ENCODE assay signal across 10 cellular contexts in genomic region chr12:57840701-57841100, GRCh38. TPM values are rescaled to one million over a fixed set of nuclear protein-coding genes. Genes with fewer than 3 reads are reported as not detected.
DNase-seq lines count a peak whose midpoint lies in the region; ATAC-seq, FAIRE-seq and TF ChIP-seq lines count a peak whose summit lies in the region.
"Had no signal": no experiment of that assay in that cellular context is flagged by ENCODE, and none has a peak within 500 bp of the region (broad histone marks: within the 10 kb centered on the region; RNA-seq: fewer than 3 reads in every experiment).

No MANE protein-coding gene starts in this region.

- BruUV-seq in endothelial cell of umbilical vein (replicated peaks; lab: Mats Ljungman, UMichigan): no TSS peak

- H3K4me3 Mint-ChIP-seq in stimulated activated memory B cell treated with anti-CD40 and anti-IgM and Interleukin-4, amounts not matched to agents 10 μg/mL and 1 μg/mL and 100 μg/mL, for 72 hours: no peak overlapping the region

- TF ChIP-seq POLR2A in endothelial cell of umbilical vein (IDR thresholded peaks at IDR 0.05; ENCODE audit: low read depth, low read length): no peak

- FAIRE-seq in endothelial cell of umbilical vein (lab: Jason Lieb, UNC): peak; percentile 86

- H3K36me3 ChIP-seq in endothelial cell of umbilical vein (ENCODE audit: control insufficient read depth in 2 of 2, extremely low read depth in 1 of 2, insufficient read depth in 2 of 2, low read length in 2 of 2): no peaks in the 10 kb centered on the region

- no peak for TF ChIP-seq CTCF in endothelial cell of umbilical vein (IDR thresholded peaks at IDR 0.05; ENCODE audit: extremely low read depth in 1 of 2, insufficient read depth in 1 of 2, low read depth in 1 of 2, low read length in 2 of 2)

- no peak overlapping the region for H3K27ac ChIP-seq in endothelial cell of umbilical vein (ENCODE audit: insufficient read depth, low read depth, low read length)
- H3K27ac ChIP-seq: foreskin keratinocyte had no signal

- intact Hi-C loops in endothelial cell of umbilical vein (cut with micrococcal nuclease): no loop called here

- H3K36me3 Mint-ChIP-seq in stimulated activated memory B cell treated with anti-CD40 and anti-IgM and Interleukin-4, amounts not matched to agents 10 μg/mL and 1 μg/mL and 100 μg/mL, for 72 hours: no peaks in the 10 kb centered on the region

- H3K4me2 ChIP-seq in endothelial cell of umbilical vein (ENCODE audit: insufficient read depth, low read length): no peak overlapping the region

- no peak overlapping the region for H3K9ac ChIP-seq in endothelial cell of umbilical vein (replicated peaks; ENCODE audit: extremely low read depth, insufficient read depth, low read length)

- no peaks in the 10 kb centered on the region for H3K9me3 ChIP-seq in endothelial cell of umbilical vein (replicated peaks; ENCODE audit: control insufficient read depth, insufficient read depth, low read length)

- no peak overlapping the region for H2AFZ ChIP-seq in endothelial cell of umbilical vein (ENCODE audit: low read depth, low read length)

- no peak for ATAC-seq in stimulated activated memory B cell treated with anti-CD40 and anti-IgM and Interleukin-4, amounts not matched to agents 10 μg/mL and 1 μg/mL and 100 μg/mL, for 72 hours
- ATAC-seq in activated CD4-positive, CD25-positive, alpha-beta regulatory T cell treated with anti-CD3 and anti-CD28 coated beads, Interleukin-2, amount 50 U/mL, for 24 hours: no peak
- ATAC-seq: foreskin keratinocyte had no signal

- H3K79me2 ChIP-seq in endothelial cell of umbilical vein (ENCODE audit: control insufficient read depth, insufficient read depth, low read length): peaks cover 95% of the 10 kb centered on the region

- no peaks in the 10 kb centered on the region for H3K9me1 ChIP-seq in endothelial cell of umbilical vein (replicated peaks; ENCODE audit: control insufficient read depth, extremely low read depth, insufficient read depth, low read length)

- peaks cover 13% of the 10 kb centered on the region for H4K20me1 ChIP-seq in endothelial cell of umbilical vein (replicated peaks; ENCODE audit: control insufficient read depth, extremely low read depth, insufficient read depth, low read length)

- peaks cover 80% of the 10 kb centered on the region for H3K4me1 ChIP-seq in endothelial cell of umbilical vein (ENCODE audit: control insufficient read depth, extremely low read depth, insufficient read depth, low read length)

- POLR2A ChIA-PET in endothelial cell of umbilical vein (lab: Charles Lee): no interaction called here

- no peaks in the 10 kb centered on the region for H3K9me3 Mint-ChIP-seq in stimulated activated memory B cell treated with anti-CD40 and anti-IgM and Interleukin-4, amounts not matched to agents 10 μg/mL and 1 μg/mL and 100 μg/mL, for 72 hours

- H3K4me3 ChIP-seq in endothelial cell of umbilical vein (replicated peaks in 1 of 3; ENCODE audit: insufficient read depth in 1 of 3, low read depth in 1 of 3, low read length in 3 of 3): no peak overlapping the region

- peak overlapping the region; percentile 63 for H3K27ac Mint-ChIP-seq in stimulated activated memory B cell treated with anti-CD40 and anti-IgM and Interleukin-4, amounts not matched to agents 10 μg/mL and 1 μg/mL and 100 μg/mL, for 72 hours

- DNase-seq in NCI-H2081 (lab: John Stamatoyannopoulos, UW): peak; percentile 14 to 70
- no peak for DNase-seq in NCI-H2081 treated with DMSO at 0.1 percent for 48 hours (lab: John Stamatoyannopoulos, UW)
- peak; percentile 41 for DNase-seq in OCI-M1 (lab: John Stamatoyannopoulos, UW)
- DNase-seq in endothelial cell of umbilical vein (ENCODE audit: low read depth, low spot score): peak; percentile 43
- DNase-seq in amniotic stem cell (lab: John Stamatoyannopoulos, UW): no peak
- DNase-seq in hepatic stellate cell (ENCODE audit: low spot score): no peak
- DNase-seq: ACHN had no signal

- CTCF ChIA-PET in endothelial cell of umbilical vein (lab: Charles Lee): interaction anchor here (1.2 kb wide), 1 partner anchor 56 kb away, joined by 6 read pairs; no protein-coding TSS in a partner anchor

- H3K27me3 ChIP-seq in endothelial cell of umbilical vein (ENCODE audit: control insufficient read depth in 2 of 2, insufficient read depth in 2 of 2, low read length in 2 of 2): no peaks in the 10 kb centered on the region
- H3K27me3 ChIP-seq: foreskin keratinocyte had no signal

- dilution Hi-C loops in endothelial cell of umbilical vein (cut with MboI; ENCODE audit: extremely low pct_ligation_motif_present, low sequenced_read_pairs): no loop called here

- H3K27me3 Mint-ChIP-seq in stimulated activated memory B cell treated with anti-CD40 and anti-IgM and Interleukin-4, amounts not matched to agents 10 μg/mL and 1 μg/mL and 100 μg/mL, for 72 hours: no peaks in the 10 kb centered on the region

- H3K4me1 Mint-ChIP-seq in stimulated activated memory B cell treated with anti-CD40 and anti-IgM and Interleukin-4, amounts not matched to agents 10 μg/mL and 1 μg/mL and 100 μg/mL, for 72 hours: peaks cover 90% of the 10 kb centered on the region

TF ChIP-seq in endothelial cell of umbilical vein, 7 proteins besides CTCF, POLR2A, EP300 and RAD21:
- no peak for TF ChIP-seq EZH2 (IDR thresholded peaks at IDR 0.05; ENCODE audit: borderline replicate concordance, low read depth, low read length, severe bottlenecking)
- TF ChIP-seq, protein P1, sequence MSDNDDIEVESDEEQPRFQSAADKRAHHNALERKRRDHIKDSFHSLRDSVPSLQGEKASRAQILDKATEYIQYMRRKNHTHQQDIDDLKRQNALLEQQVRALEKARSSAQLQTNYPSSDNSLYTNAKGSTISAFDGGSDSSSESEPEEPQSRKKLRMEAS (IDR thresholded peaks at IDR 0.05; ENCODE audit: insufficient read depth, insufficient read length): no peak
- TF ChIP-seq JUN (IDR thresholded peaks at IDR 0.05; ENCODE audit: borderline replicate concordance, insufficient read depth, insufficient read length, low read depth): no peak
- TF ChIP-seq GATA2 (IDR thresholded peaks at IDR 0.05; ENCODE audit: insufficient read depth, insufficient read length, low read depth, low read length): no peak
- TF ChIP-seq POLR2AphosphoS5 (IDR thresholded peaks at IDR 0.05; ENCODE audit: insufficient read depth, low read depth, low read length): no peak
- TF ChIP-seq FOS (IDR thresholded peaks at IDR 0.05; ENCODE audit: borderline replicate concordance, insufficient read depth, low read length): no peak
- no peak for TF ChIP-seq MYC (IDR thresholded peaks at IDR 0.05; ENCODE audit: low read depth, low read length)

RNA-seq across cellular contexts. Expression of gene CTDSP2, which starts 5.8 kb away (rescaled TPM):
- 128 and 142 TPM in 2 replicates for total RNA-seq in endothelial cell of umbilical vein
- polyA plus RNA-seq in endothelial cell of umbilical vein: 120 and 146 TPM in 2 replicates
- 159 and 167 TPM in 2 replicates for polyA plus RNA-seq in endothelial cell of umbilical vein (2011; cell fraction: cytosol; rRNA removed)
- polyA plus RNA-seq in endothelial cell of umbilical vein (2011; cell fraction: nucleus; rRNA removed): 177 and 178 TPM in 2 replicates
- polyA plus RNA-seq in endothelial cell of umbilical vein (2012): 99.2 and 104 TPM in 2 replicates
- polyA minus RNA-seq in endothelial cell of umbilical vein: 215 and 262 TPM in 2 replicates
- polyA minus RNA-seq in endothelial cell of umbilical vein (2011; cell fraction: cytosol; rRNA and poly(A)+ RNA removed): 45.4 TPM
- 94.7 and 98.2 TPM in 2 replicates for polyA minus RNA-seq in endothelial cell of umbilical vein (2011; cell fraction: nucleus; rRNA and poly(A)+ RNA removed)

RNA-seq across cellular contexts. Expression of gene AVIL, which starts 22.2 kb away (rescaled TPM):
- total RNA-seq in endothelial cell of umbilical vein: 2.2 and 3.0 TPM in 2 replicates
- polyA plus RNA-seq in endothelial cell of umbilical vein: 1.0 and 1.1 TPM in 2 replicates
- 0.50 and 0.96 TPM in 2 replicates for polyA plus RNA-seq in endothelial cell of umbilical vein (2011; cell fraction: cytosol; rRNA removed)
- polyA plus RNA-seq in endothelial cell of umbilical vein (2011; cell fraction: nucleus; rRNA removed): 9.2 and 11.1 TPM in 2 replicates
- polyA plus RNA-seq in endothelial cell of umbilical vein (2012): 1.4 and 2.0 TPM in 2 replicates
- 2.4 and 3.1 TPM in 2 replicates for polyA minus RNA-seq in endothelial cell of umbilical vein
- not detected for polyA minus RNA-seq in endothelial cell of umbilical vein (2011; cell fraction: cytosol; rRNA and poly(A)+ RNA removed)
- 4.6 and 8.9 TPM in 2 replicates for polyA minus RNA-seq in endothelial cell of umbilical vein (2011; cell fraction: nucleus; rRNA and poly(A)+ RNA removed)

RNA-seq across cellular contexts. Expression of gene TSFM, which starts 58.1 kb away (rescaled TPM):
- 39.3 and 41.8 TPM in 2 replicates for total RNA-seq in endothelial cell of umbilical vein
- 13.2 and 16.5 TPM in 2 replicates for polyA plus RNA-seq in endothelial cell of umbilical vein
- polyA plus RNA-seq in endothelial cell of umbilical vein (2011; cell fraction: cytosol; rRNA removed): 19.1 and 20.8 TPM in 2 replicates
- polyA plus RNA-seq in endothelial cell of umbilical vein (2011; cell fraction: nucleus; rRNA removed): 11.5 and 11.9 TPM in 2 replicates
- 34.8 and 43.8 TPM in 2 replicates for polyA plus RNA-seq in endothelial cell of umbilical vein (2012)
- polyA minus RNA-seq in endothelial cell of umbilical vein: 7.5 and 8.4 TPM in 2 replicates
- polyA minus RNA-seq in endothelial cell of umbilical vein (2011; cell fraction: cytosol; rRNA and poly(A)+ RNA removed): 29.2 TPM
- 6.8 and 8.5 TPM in 2 replicates for polyA minus RNA-seq in endothelial cell of umbilical vein (2011; cell fraction: nucleus; rRNA and poly(A)+ RNA removed)

Comparison
In these comparisons a context has a peak if more than half of its experiments do, and no peak if none do; other contexts are left out.
1. DNase-seq: peak in NCI-H2081 (2 of 2), OCI-M1 (single experiment) and endothelial cell of umbilical vein (single experiment); none in NCI-H2081 treated with DMSO at 0.1 percent for 48 hours (single experiment), amniotic stem cell (single experiment) and hepatic stellate cell (single experiment).